In genomic region chr1:154221815-154222081, GRCh38 we compare ENCODE assay signal across 8 cellular contexts. TPM values are rescaled to one million over a fixed set of nuclear protein-coding genes. Genes with fewer than 3 reads are reported as not detected.
DNase-seq lines count a peak whose midpoint lies in the region; ATAC-seq and TF ChIP-seq lines count a peak whose summit lies in the region.

No MANE protein-coding gene starts in this region.

- H3K4me3 Mint-ChIP-seq in activated naive CD4-positive, alpha-beta T cell treated with anti-CD3 and anti-CD28 coated beads for 36 hours, result peak overlapping the region; percentile 96

- CTCF ChIA-PET in activated naive CD4-positive, alpha-beta T cell treated with anti-CD3 and anti-CD28 coated beads for 36 hours (lab: Charles Lee), result no interaction called here

- ATAC-seq in HG03354 (IDR thresholded peaks at IDR 0.05; ENCODE audit: poor library complexity, severe bottlenecking, unreplicated experiment), result no peak

- H3K36me3 ChIP-seq in sigmoid colon, result peaks cover 7 to 42% (median 10%) of the 10 kb centered on the region in 4 donors

- peak overlapping the region; percentile 97 for H3K27ac Mint-ChIP-seq in activated naive CD4-positive, alpha-beta T cell treated with anti-CD3 and anti-CD28 coated beads for 36 hours

- no peak for TF ChIP-seq CTCF in VCaP (conservative IDR thresholded peaks at IDR 0.05)
- TF ChIP-seq CTCF in fibroblast of villous mesenchyme (IDR thresholded peaks at IDR 0.05; ENCODE audit: insufficient read depth, low read depth, low read length), result no peak
- TF ChIP-seq CTCF in sigmoid colon (IDR thresholded peaks at IDR 0.05), result no peak

- intact Hi-C loops in activated naive CD4-positive, alpha-beta T cell treated with anti-CD3 and anti-CD28 coated beads for 36 hours (cut with micrococcal nuclease), result loop anchor here (1.0 to 2.0 kb wide), 3 partner anchors 259 to 550 kb away; partner anchors contain the start of gene SLC39A1
- intact Hi-C loops in sigmoid colon (cut with DNase I), result loop anchor here (2.0 kb wide), 1 partner anchor 39 kb away; no protein-coding TSS in a partner anchor

- DNase-seq in activated naive CD4-positive, alpha-beta T cell treated with anti-CD3 and anti-CD28 coated beads for 36 hours, result no peak
- no peak for DNase-seq in activated naive CD4-positive, alpha-beta T cell treated with Interleukin-2 at 50 U/mL for 16 hours
- DNase-seq in fibroblast of villous mesenchyme (ENCODE audit: low read depth) (peak; percentile 85), sigmoid colon (no peak), NCI-H2029 (lab: John Stamatoyannopoulos, UW) (no peak), iPS-NIHi11 (ENCODE audit: low spot score) (no peak)

- peaks cover 6% of the 10 kb centered on the region for H3K9me3 Mint-ChIP-seq in activated naive CD4-positive, alpha-beta T cell treated with anti-CD3 and anti-CD28 coated beads for 36 hours

- H3K4me3 ChIP-seq in fibroblast of villous mesenchyme (ENCODE audit: low read depth, low read length) (peak overlapping the region; percentile 89), sigmoid colon (peak overlapping the region; percentile 55 to 82 (median 78))

- no peaks in the 10 kb centered on the region for H3K27me3 Mint-ChIP-seq in activated naive CD4-positive, alpha-beta T cell treated with anti-CD3 and anti-CD28 coated beads for 36 hours (ENCODE audit: low read depth)

- TF ChIP-seq EP300 in sigmoid colon (IDR thresholded peaks at IDR 0.05), result no peak

- peaks cover 0 to 59% (median 54%) of the 10 kb centered on the region in 4 donors for H3K4me1 ChIP-seq in sigmoid colon

- peaks cover 70% of the 10 kb centered on the region for H3K4me1 Mint-ChIP-seq in activated naive CD4-positive, alpha-beta T cell treated with anti-CD3 and anti-CD28 coated beads for 36 hours (ENCODE audit: low read depth)

- peak overlapping the region; percentile 100 for H3K27ac ChIP-seq in VCaP
- peak overlapping the region; percentile 97 to 99 (median 98) for H3K27ac ChIP-seq in sigmoid colon

- no peak for TF ChIP-seq POLR2A in sigmoid colon (IDR thresholded peaks at IDR 0.05)

- H3K36me3 Mint-ChIP-seq in activated naive CD4-positive, alpha-beta T cell treated with anti-CD3 and anti-CD28 coated beads for 36 hours (ENCODE audit: low read depth), result peaks cover 62% of the 10 kb centered on the region

- H3K27me3 ChIP-seq in sigmoid colon, result no peaks in the 10 kb centered on the region

- H3K9me3 ChIP-seq in sigmoid colon, result no peaks in the 10 kb centered on the region

- WGBS in sigmoid colon, 2 donors, result 0 to 3% methylated on average over 2 of the region's 2 CpGs

RNA-seq across cellular contexts. Expression of gene UBAP2L, which starts 1.0 kb away (rescaled TPM):
- total RNA-seq in activated naive CD4-positive, alpha-beta T cell treated with anti-CD3 and anti-CD28 coated beads for 36 hours, result 100 to 1,000 TPM; 154 to 164 TPM
- total RNA-seq in fibroblast of villous mesenchyme (79.6 and 126 TPM in 2 replicates), sigmoid colon (10 to 100 TPM; 36.4 to 58.2 (median 53.5) TPM)
- polyA plus RNA-seq in sigmoid colon, result 10 to 100 TPM; 23.4 to 80.8 (median 27.6) TPM

RNA-seq across cellular contexts. Expression of gene CFAP141, which starts 15.6 kb away (rescaled TPM):
- not detected for total RNA-seq in activated naive CD4-positive, alpha-beta T cell treated with anti-CD3 and anti-CD28 coated beads for 36 hours
- not detected in 2 replicates for total RNA-seq in fibroblast of villous mesenchyme
- total RNA-seq in sigmoid colon, result not detected
- not detected for polyA plus RNA-seq in sigmoid colon

RNA-seq across cellular contexts. Expression of gene TPM3, which starts 29.8 kb away (rescaled TPM):
- total RNA-seq in activated naive CD4-positive, alpha-beta T cell treated with anti-CD3 and anti-CD28 coated beads for 36 hours, result 100 to 1,000 TPM; 587 to 611 TPM
- 333 and 503 TPM in 2 replicates for total RNA-seq in fibroblast of villous mesenchyme
- total RNA-seq in sigmoid colon, result 100 to 1,000 TPM in 2 of 4 donors, 10 to 100 TPM in 2; 68.1 to 175 (median 96.6) TPM
- 100 to 1,000 TPM; 338 to 456 (median 402) TPM for polyA plus RNA-seq in sigmoid colon

RNA-seq across cellular contexts. Expression of gene HAX1, which starts 50.7 kb away (rescaled TPM):
- 100 to 1,000 TPM; 204 to 219 TPM for total RNA-seq in activated naive CD4-positive, alpha-beta T cell treated with anti-CD3 and anti-CD28 coated beads for 36 hours
- total RNA-seq in fibroblast of villous mesenchyme (153 and 165 TPM in 2 replicates), sigmoid colon (100 to 1,000 TPM; 105 to 171 (median 120) TPM)
- polyA plus RNA-seq in sigmoid colon, result 10 to 100 TPM; 76.3 to 95.6 (median 80.2) TPM
